ENCODE assay signal across 16 cellular contexts in genomic region chr2:58893645-58894336, GRCh38.
"Had no signal": no experiment of that assay in that cellular context is flagged by ENCODE, and none has a peak within 500 bp of the region (broad histone marks: within the 10 kb centered on the region; RNA-seq: fewer than 3 reads in every experiment).

No MANE protein-coding gene starts in this region.

- H3K27ac ChIP-seq: ascending aorta, coronary artery, sigmoid colon, testis, upper lobe of right lung, VCaP had no signal

- DNase-seq: activated CD4-positive, alpha-beta T cell treated with anti-CD3 and anti-CD28 coated beads for 36 hours; activated CD8-positive, alpha-beta memory T cell treated with anti-CD3 and anti-CD28 coated beads, Interleukin-2, amount 50 U/mL, for 48 hours; activated CD8-positive, alpha-beta T cell treated with anti-CD3 and anti-CD28 coated beads, Interleukin-2, amount 10 ng/mL, durations not matched to agents 7 days and 5 days; activated naive CD4-positive, alpha-beta T cell; activated naive CD8-positive, alpha-beta T cell treated with anti-CD3 and anti-CD28 coated beads, Interleukin-2, amount 50 U/mL, for 24 hours; effector memory CD4-positive, alpha-beta T cell; natural killer cell; sigmoid colon; stimulated activated CD4-positive, alpha-beta T cell treated with anti-CD3 and anti-CD28 coated beads, Interleukin-2, amount 100 ng/mL, for 48 hours; SW 1271; T1000; testis; upper lobe of right lung had no signal

- ATAC-seq: activated CD4-positive, alpha-beta T cell treated with anti-CD3 and anti-CD28 coated beads for 36 hours; activated CD8-positive, alpha-beta T cell treated with anti-CD3 and anti-CD28 coated beads, Interleukin-2, amount 10 ng/mL, durations not matched to agents 7 days and 5 days; activated naive CD8-positive, alpha-beta T cell treated with anti-CD3 and anti-CD28 coated beads, Interleukin-2, amount 50 U/mL, for 24 hours; natural killer cell; upper lobe of right lung had no signal
